17 cellular contexts compared by ENCODE assay signal in genomic region chr10:132375116-132375794, GRCh38. TPM values are rescaled to one million over a fixed set of nuclear protein-coding genes. Genes with fewer than 3 reads are reported as not detected.
DNase-seq lines count a peak whose midpoint lies in the region; ATAC-seq, FAIRE-seq and TF ChIP-seq lines count a peak whose summit lies in the region.
"Had no signal": no experiment of that assay in that cellular context is flagged by ENCODE, and none has a peak within 500 bp of the region (broad histone marks: within the 10 kb centered on the region; RNA-seq: fewer than 3 reads in every experiment).

No MANE protein-coding gene starts in this region.

- H3K36me3 Mint-ChIP-seq in activated naive CD8-positive, alpha-beta T cell treated with anti-CD3 and anti-CD28 coated beads, Interleukin-2, amount 10 ng/mL, durations not matched to agents 7 days and 5 days, result no peaks in the 10 kb centered on the region
- no peaks in the 10 kb centered on the region for H3K36me3 Mint-ChIP-seq in activated naive CD8-positive, alpha-beta T cell treated with anti-CD3 and anti-CD28 coated beads, Interleukin-2, amount 50 U/mL, for 24 hours (ENCODE audit: low read depth)
- H3K36me3 Mint-ChIP-seq: activated naive CD8-positive, alpha-beta T cell; IgD-negative memory B cell had no signal

- H3K4me1 Mint-ChIP-seq in activated naive CD8-positive, alpha-beta T cell treated with anti-CD3 and anti-CD28 coated beads, Interleukin-2, amount 10 ng/mL, durations not matched to agents 7 days and 5 days, result peaks cover 7% of the 10 kb centered on the region
- H3K4me1 Mint-ChIP-seq in activated naive CD8-positive, alpha-beta T cell treated with anti-CD3 and anti-CD28 coated beads, Interleukin-2, amount 50 U/mL, for 24 hours, result peaks cover 4% of the 10 kb centered on the region

- no peak overlapping the region for H3K4me3 Mint-ChIP-seq in activated naive CD8-positive, alpha-beta T cell treated with anti-CD3 and anti-CD28 coated beads, Interleukin-2, amount 10 ng/mL, durations not matched to agents 7 days and 5 days
- no peak overlapping the region for H3K4me3 Mint-ChIP-seq in activated naive CD8-positive, alpha-beta T cell treated with anti-CD3 and anti-CD28 coated beads, Interleukin-2, amount 50 U/mL, for 24 hours
- H3K4me3 Mint-ChIP-seq: activated naive CD8-positive, alpha-beta T cell; activated T-helper 1 cell treated with anti-CD3 and anti-CD28 coated beads, Interleukin-12 subunit alpha, Interleukin-12 subunit beta, Interleukin-2, Interleukin-4 antibody, amounts not matched to agents 30 ng/mL and 10 ng/mL and 1 ng/mL, durations not matched to agents 14 hours and 24 hours and 36 hours; IgD-negative memory B cell had no signal

- TF ChIP-seq POLR2A in suprapubic skin (IDR thresholded peaks at IDR 0.05), result no peak

- no peaks in the 10 kb centered on the region for H3K9me3 ChIP-seq in RWPE2 (ENCODE audit: severe bottlenecking)
- H3K9me3 ChIP-seq in suprapubic skin, result no peaks in the 10 kb centered on the region
- H3K9me3 ChIP-seq: colonic mucosa had no signal

- WGBS in suprapubic skin, result 78% methylated on average over 25 of the region's 26 CpGs

- H3K4me3 ChIP-seq in RWPE2 (ENCODE audit: severe bottlenecking) (no peak overlapping the region), suprapubic skin (no peak overlapping the region)
- H3K4me3 ChIP-seq: colonic mucosa, PC-9, SK-N-MC had no signal

- H3K36me3 ChIP-seq in RWPE2 (ENCODE audit: low read depth) (no peaks in the 10 kb centered on the region), suprapubic skin (no peaks in the 10 kb centered on the region)
- H3K36me3 ChIP-seq: colonic mucosa had no signal

- H3K27ac Mint-ChIP-seq in activated naive CD8-positive, alpha-beta T cell treated with anti-CD3 and anti-CD28 coated beads, Interleukin-2, amount 10 ng/mL, durations not matched to agents 7 days and 5 days, result no peak overlapping the region
- H3K27ac Mint-ChIP-seq in activated naive CD8-positive, alpha-beta T cell treated with anti-CD3 and anti-CD28 coated beads, Interleukin-2, amount 50 U/mL, for 24 hours, result no peak overlapping the region
- H3K27ac Mint-ChIP-seq: activated T-helper 1 cell treated with anti-CD3 and anti-CD28 coated beads, Interleukin-12 subunit alpha, Interleukin-12 subunit beta, Interleukin-2, Interleukin-4 antibody, amounts not matched to agents 30 ng/mL and 10 ng/mL and 1 ng/mL, durations not matched to agents 14 hours and 24 hours and 36 hours had no signal

- TF ChIP-seq CTCF in RWPE2 (IDR thresholded peaks at IDR 0.05; ENCODE audit: poor library complexity, severe bottlenecking) (no peak), suprapubic skin (IDR thresholded peaks at IDR 0.05) (no peak)

- no peak for FAIRE-seq in GM19239 (lab: Jason Lieb, UNC)
- FAIRE-seq: endometrium had no signal

- ATAC-seq in activated naive CD8-positive, alpha-beta T cell treated with anti-CD3 and anti-CD28 coated beads, Interleukin-2, amount 10 ng/mL, durations not matched to agents 7 days and 5 days (ENCODE audit: low read depth), result no peak
- ATAC-seq in activated naive CD8-positive, alpha-beta T cell treated with anti-CD3 and anti-CD28 coated beads, Interleukin-2, amount 50 U/mL, for 24 hours, result no peak
- ATAC-seq in RWPE2 (ENCODE audit: low read depth) (no peak), GM19463 (IDR thresholded peaks at IDR 0.05; ENCODE audit: unreplicated experiment) (no peak)

- H3K9me3 Mint-ChIP-seq in activated naive CD8-positive, alpha-beta T cell treated with anti-CD3 and anti-CD28 coated beads, Interleukin-2, amount 10 ng/mL, durations not matched to agents 7 days and 5 days, result no peaks in the 10 kb centered on the region
- no peaks in the 10 kb centered on the region for H3K9me3 Mint-ChIP-seq in activated naive CD8-positive, alpha-beta T cell treated with anti-CD3 and anti-CD28 coated beads, Interleukin-2, amount 50 U/mL, for 24 hours
- H3K9me3 Mint-ChIP-seq: activated T-helper 1 cell treated with anti-CD3 and anti-CD28 coated beads, Interleukin-12 subunit alpha, Interleukin-12 subunit beta, Interleukin-2, Interleukin-4 antibody, amounts not matched to agents 30 ng/mL and 10 ng/mL and 1 ng/mL, durations not matched to agents 14 hours and 24 hours and 36 hours had no signal

- POLR2A ChIA-PET in activated naive CD8-positive, alpha-beta T cell treated with anti-CD3 and anti-CD28 coated beads, Interleukin-2, amount 10 ng/mL, durations not matched to agents 7 days and 5 days (lab: Charles Lee), result no interaction called here

- no peaks in the 10 kb centered on the region for H3K4me1 ChIP-seq in RWPE2 (ENCODE audit: insufficient read depth, poor library complexity, severe bottlenecking)
- peaks cover 7% of the 10 kb centered on the region for H3K4me1 ChIP-seq in suprapubic skin
- H3K4me1 ChIP-seq: colonic mucosa had no signal

- DNase-seq in activated naive CD8-positive, alpha-beta T cell treated with anti-CD3 and anti-CD28 coated beads, Interleukin-2, amount 10 ng/mL, durations not matched to agents 7 days and 5 days, result peak; percentile 22
- DNase-seq in activated naive CD8-positive, alpha-beta T cell treated with anti-CD3 and anti-CD28 coated beads, Interleukin-2, amount 50 U/mL, for 24 hours, result no peak
- DNase-seq in RWPE2 (ENCODE audit: low spot score) (peak; percentile 47), left kidney (ENCODE audit: low read depth, low spot score) (peak; percentile 47), suprapubic skin (ENCODE audit: low spot score in 2 of 2) (peak; percentile 54 to 70), GM19239 (ENCODE audit: insufficient read length, low spot score) (no peak), SK-N-DZ (ENCODE audit: low spot score) (no peak)
- DNase-seq: C1 segment of cervical spinal cord, colonic mucosa, MM.1S, PC-9 had no signal

- no peaks in the 10 kb centered on the region for H3K27me3 Mint-ChIP-seq in activated naive CD8-positive, alpha-beta T cell treated with anti-CD3 and anti-CD28 coated beads, Interleukin-2, amount 10 ng/mL, durations not matched to agents 7 days and 5 days
- H3K27me3 Mint-ChIP-seq in activated naive CD8-positive, alpha-beta T cell treated with anti-CD3 and anti-CD28 coated beads, Interleukin-2, amount 50 U/mL, for 24 hours, result peaks cover 2% of the 10 kb centered on the region
- H3K27me3 Mint-ChIP-seq: activated naive CD8-positive, alpha-beta T cell had no signal

- no peaks in the 10 kb centered on the region for H3K27me3 ChIP-seq in RWPE2 (ENCODE audit: insufficient read depth, poor library complexity, severe bottlenecking)
- no peaks in the 10 kb centered on the region for H3K27me3 ChIP-seq in suprapubic skin
- H3K27me3 ChIP-seq: colonic mucosa had no signal

- no peak overlapping the region for H3K27ac ChIP-seq in RWPE2 (ENCODE audit: poor library complexity, severe bottlenecking)
- H3K27ac ChIP-seq in suprapubic skin, result peak overlapping the region; percentile 27
- H3K27ac ChIP-seq: colonic mucosa, PC-9, SK-N-MC had no signal

- no peak for TF ChIP-seq EP300 in suprapubic skin (IDR thresholded peaks at IDR 0.05)

RNA-seq across cellular contexts. Expression of gene PWWP2B, which starts 21.7 kb away (rescaled TPM):
- 10 to 100 TPM; 16.6 to 17.1 TPM for total RNA-seq in activated naive CD8-positive, alpha-beta T cell treated with anti-CD3 and anti-CD28 coated beads, Interleukin-2, amount 10 ng/mL, durations not matched to agents 7 days and 5 days
- 10 to 100 TPM; 15.2 to 19.4 (median 18.3) TPM for total RNA-seq in suprapubic skin
- polyA plus RNA-seq in SK-N-DZ (2014; cell fraction: cytosol; rRNA removed), result 12.2 and 18.0 TPM in 2 replicates
- polyA plus RNA-seq in SK-N-DZ (2014; cell fraction: nucleus; rRNA removed), result 20.1 and 20.9 TPM in 2 replicates

RNA-seq across cellular contexts. Expression of gene LRRC27, which starts 43.3 kb away (rescaled TPM):
- total RNA-seq in activated naive CD8-positive, alpha-beta T cell treated with anti-CD3 and anti-CD28 coated beads, Interleukin-2, amount 10 ng/mL, durations not matched to agents 7 days and 5 days, result 1 to 10 TPM; 4.7 to 6.3 TPM
- total RNA-seq in suprapubic skin, result 10 to 100 TPM in 1 of 4 donors, 1 to 10 TPM in 3; 6.6 to 13.1 (median 7.1) TPM
- polyA plus RNA-seq in SK-N-DZ (2014; cell fraction: cytosol; rRNA removed), result 6.8 and 7.5 TPM in 2 replicates
- 13.1 and 14.4 TPM in 2 replicates for polyA plus RNA-seq in SK-N-DZ (2014; cell fraction: nucleus; rRNA removed)

Comparison
In these comparisons a context has a peak if more than half of its experiments do, and no peak if none do; other contexts are left out.
1. DNase-seq: peak in activated naive CD8-positive, alpha-beta T cell treated with anti-CD3 and anti-CD28 coated beads, Interleukin-2, amount 10 ng/mL, durations not matched to agents 7 days and 5 days (single experiment), RWPE2 (single experiment), left kidney (single experiment) and suprapubic skin (2 of 2); none in activated naive CD8-positive, alpha-beta T cell treated with anti-CD3 and anti-CD28 coated beads, Interleukin-2, amount 50 U/mL, for 24 hours (single experiment), GM19239 (single experiment) and SK-N-DZ (single experiment).